In the genomic region with DNA sequence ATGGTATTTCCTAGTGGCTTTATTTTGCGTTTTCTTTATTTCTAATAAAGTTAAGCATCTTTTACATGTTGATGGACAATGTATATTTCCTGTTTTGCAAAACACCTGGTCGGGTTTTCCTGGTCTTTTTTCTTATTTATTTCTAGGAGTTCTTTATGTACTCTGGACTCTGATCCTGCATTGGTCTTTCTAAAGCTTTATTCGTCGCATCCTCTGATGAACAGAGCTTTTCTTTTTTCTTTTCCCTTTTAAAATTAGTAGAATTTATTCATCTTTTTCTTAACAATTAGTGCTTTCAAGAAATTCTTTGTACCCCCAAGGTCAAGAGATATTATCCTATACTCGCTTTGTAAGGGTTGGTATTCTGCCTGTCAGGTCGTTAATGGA, we compare ENCODE assay signal across 11 cellular contexts. TPM values are rescaled to one million over a fixed set of nuclear protein-coding genes. Genes with fewer than 3 reads are reported as not detected.
A peak's percentile ranks its signal among the peaks of the same experiment; 100 is the strongest.
DNase-seq lines count a peak whose midpoint lies in the region; ATAC-seq and TF ChIP-seq lines count a peak whose summit lies in the region.
"Had no signal": no experiment of that assay in that cellular context is flagged by ENCODE, and none has a peak within 500 bp of the region (broad histone marks: within the 10 kb centered on the region; RNA-seq: fewer than 3 reads in every experiment).

No MANE protein-coding gene starts in this region.

- in situ Hi-C loops in gastrocnemius medialis (cut with MboI; ENCODE audit: low sequenced_read_pairs in 4 of 4): no loop called here

- TF ChIP-seq POLR2A in Peyer's patch (IDR thresholded peaks at IDR 0.05) (no peak), gastrocnemius medialis (IDR thresholded peaks at IDR 0.05) (no peak)

- no peak for DNase-seq in GM12865 (ENCODE audit: low read depth)
- no peak for DNase-seq in Peyer's patch
- no peak for DNase-seq in effector memory CD4-positive, alpha-beta T cell
- DNase-seq in gastrocnemius medialis: no peak
- no peak for DNase-seq in NCI-H69 (lab: John Stamatoyannopoulos, UW)
- DNase-seq in left lobe of liver (ENCODE audit: low spot score): no peak
- DNase-seq: left ventricle myocardium inferior, NCI-H187 had no signal

- H3K9me3 ChIP-seq in Peyer's patch: no peaks in the 10 kb centered on the region
- no peaks in the 10 kb centered on the region for H3K9me3 ChIP-seq in effector memory CD4-positive, alpha-beta T cell (ENCODE audit: control insufficient read depth, low read length)
- no peaks in the 10 kb centered on the region for H3K9me3 ChIP-seq in gastrocnemius medialis
- H3K9me3 ChIP-seq: left ventricle myocardium inferior had no signal

- peaks cover 4 to 37% (median 20%) of the 10 kb centered on the region in 4 donors for H3K4me1 ChIP-seq in Peyer's patch
- H3K4me1 ChIP-seq in effector memory CD4-positive, alpha-beta T cell (ENCODE audit: control insufficient read depth, insufficient read depth, low read length, poor library complexity, severe bottlenecking): peaks cover 36% of the 10 kb centered on the region
- H3K4me1 ChIP-seq in gastrocnemius medialis: peaks cover 20 to 28% of the 10 kb centered on the region in 2 donors
- H3K4me1 ChIP-seq: left ventricle myocardium inferior had no signal

- ATAC-seq in gastrocnemius medialis (no peak), HG03432 (IDR thresholded peaks at IDR 0.05; ENCODE audit: unreplicated experiment) (no peak), left lobe of liver (no peak), HG03439 (IDR thresholded peaks at IDR 0.05; ENCODE audit: unreplicated experiment) (no peak)

- H3K27me3 ChIP-seq in Peyer's patch (no peaks in the 10 kb centered on the region), gastrocnemius medialis (no peaks in the 10 kb centered on the region)
- H3K27me3 ChIP-seq in effector memory CD4-positive, alpha-beta T cell (replicated peaks; ENCODE audit: control insufficient read depth, insufficient read depth, low read length, poor library complexity, severe bottlenecking): no peaks in the 10 kb centered on the region

- peak overlapping the region; percentile 47 for H3K4me3 ChIP-seq in GM12865 (ENCODE audit: low read depth, low read length)
- H3K4me3 ChIP-seq in Peyer's patch: peak overlapping the region in 1 of 4 donors; percentile 15
- no peak overlapping the region for H3K4me3 ChIP-seq in effector memory CD4-positive, alpha-beta T cell (ENCODE audit: insufficient read depth, low read depth, low read length, poor library complexity, severe bottlenecking)
- H3K4me3 ChIP-seq in gastrocnemius medialis: peak overlapping the region in 2 of 4 donors; percentile 11 to 44
- H3K4me3 ChIP-seq: left ventricle myocardium inferior had no signal

- H3K27ac ChIP-seq in Peyer's patch (peak overlapping the region; percentile 76 to 89 (median 78)), gastrocnemius medialis (peak overlapping the region; percentile 73 to 88 (median 78))
- peak overlapping the region; percentile 78 for H3K27ac ChIP-seq in effector memory CD4-positive, alpha-beta T cell (ENCODE audit: insufficient read depth, low read length, poor library complexity, severe bottlenecking)
- H3K27ac ChIP-seq: left ventricle myocardium inferior had no signal

- intact Hi-C loops in gastrocnemius medialis (cut with DNase I; ENCODE audit: low total_unique reads): loop anchor here (5.0 kb wide), 1 partner anchor 62 kb away; no protein-coding TSS in a partner anchor

- H3K36me3 ChIP-seq in Peyer's patch: no peaks in the 10 kb centered on the region
- H3K36me3 ChIP-seq in effector memory CD4-positive, alpha-beta T cell (ENCODE audit: control insufficient read depth, insufficient read depth, low read length): no peaks in the 10 kb centered on the region
- no peaks in the 10 kb centered on the region for H3K36me3 ChIP-seq in gastrocnemius medialis
- H3K36me3 ChIP-seq: left ventricle myocardium inferior had no signal

- TF ChIP-seq CTCF in GM12865 (IDR thresholded peaks at IDR 0.05; ENCODE audit: insufficient read depth, low read depth, low read length, missing control alignments): no peak
- no peak for TF ChIP-seq CTCF in Peyer's patch (IDR thresholded peaks at IDR 0.05)
- TF ChIP-seq CTCF in gastrocnemius medialis (IDR thresholded peaks at IDR 0.05 in 4 of 5, conservative IDR thresholded peaks at IDR 0.05 in 1 of 5): no peak

RNA-seq across cellular contexts. Expression of gene ZDHHC19, which starts 32.2 kb away (rescaled TPM):
- total RNA-seq in Peyer's patch: not detected
- not detected for total RNA-seq in gastrocnemius medialis
- total RNA-seq in left lobe of liver: 1.3 TPM
- total RNA-seq: cerebellum, left ventricle myocardium inferior had no signal

RNA-seq across cellular contexts. Expression of gene SLC51A, which starts 37.3 kb away (rescaled TPM):
- 100 to 1,000 TPM in 3 of 4 donors, 10 to 100 TPM in 1; 25.6 to 284 (median 204) TPM for total RNA-seq in Peyer's patch
- 1 to 10 TPM in 1 of 4 donors, under 1 TPM in 1, not detected in 2; 0.39 to 1.4 TPM for total RNA-seq in gastrocnemius medialis
- 20.0 TPM for total RNA-seq in left lobe of liver
- total RNA-seq: cerebellum, left ventricle myocardium inferior had no signal
